ENCODE assay signal across 10 cellular contexts in the genomic region with DNA sequence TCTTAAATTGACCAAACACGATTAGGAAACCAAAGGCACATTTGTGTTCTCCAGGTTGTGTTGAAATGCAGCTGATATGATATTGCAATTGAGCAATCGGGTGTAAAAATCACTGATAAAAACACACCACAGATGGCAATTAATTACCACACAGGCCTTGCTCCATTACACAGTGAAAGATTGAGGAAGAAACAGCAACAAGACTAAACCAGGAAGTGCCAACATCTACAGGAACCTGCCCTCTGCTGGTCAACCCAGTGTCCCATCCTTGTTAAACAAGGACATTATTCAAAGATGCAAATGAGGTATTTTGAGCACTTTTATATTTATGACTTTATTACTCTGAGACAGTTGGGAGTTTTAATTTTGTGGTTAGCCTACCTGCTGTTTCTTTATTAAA.
DNase-seq lines count a peak whose midpoint lies in the region; FAIRE-seq and TF ChIP-seq lines count a peak whose summit lies in the region.
"Had no signal": no experiment of that assay in that cellular context is flagged by ENCODE, and none has a peak within 500 bp of the region (broad histone marks: within the 10 kb centered on the region; RNA-seq: fewer than 3 reads in every experiment).

No MANE protein-coding gene starts in this region.

- no peak overlapping the region for H2BK12ac ChIP-seq in H1 (ENCODE audit: low read depth, low read length)

- no peaks in the 10 kb centered on the region for H3K79me1 ChIP-seq in H1 (ENCODE audit: low read depth, low read length)

- no peak overlapping the region for H2BK5ac ChIP-seq in H1 (ENCODE audit: low read depth, low read length)

- H4K20me1 ChIP-seq in H1 (replicated peaks in 1 of 2; ENCODE audit: control insufficient read depth in 1 of 2, insufficient read depth in 2 of 2, low read length in 2 of 2) (no peaks in the 10 kb centered on the region), osteoblast (ENCODE audit: insufficient read depth, low read length) (no peaks in the 10 kb centered on the region)

- no peaks in the 10 kb centered on the region for H3K27me3 ChIP-seq in H1 (replicated peaks in 1 of 4; ENCODE audit: control insufficient read depth in 3 of 4, extremely low read depth in 1 of 4, insufficient read depth in 3 of 4, low read length in 3 of 4)
- no peaks in the 10 kb centered on the region for H3K27me3 ChIP-seq in osteoblast (ENCODE audit: insufficient read depth, low read length)
- H3K27me3 ChIP-seq: neutrophil had no signal

- CTCF ChIA-PET in H1 (lab: Charles Lee; ENCODE audit: partially characterized antibody) = interaction anchor here (0.9 to 1.5 kb wide), 2 partner anchors 18 to 158 kb away, joined by 3 read pairs; no protein-coding TSS in a partner anchor

- 69% methylated on average over 2 of the region's 2 CpGs; no CpG with 5 or more reads in 1 of the 2 experiments for WGBS in H1 (ENCODE audit: extremely low coverage in 1 of 2, insufficient coverage in 1 of 2, insufficient read length in 1 of 2, insufficient replicate concordance in 2 of 2, low coverage in 1 of 2, low lambda C conversion rate in 2 of 2, missing lambda C conversion rate in 1 of 2), 2 experiments

- H3K4me3 ChIP-seq in H1 (ENCODE audit: extremely low read depth in 1 of 4, insufficient read depth in 2 of 4, low read depth in 3 of 4, low read length in 4 of 4) = no peak overlapping the region
- no peak overlapping the region for H3K4me3 ChIP-seq in osteoblast (ENCODE audit: insufficient read depth, low read length)

- peak; percentile 66 to 71 for TF ChIP-seq RAD21 in H1 (IDR thresholded peaks at IDR 0.05 in 1 of 2, conservative IDR thresholded peaks at IDR 0.05 in 1 of 2; ENCODE audit: low read depth in 2 of 2, low read length in 2 of 2)

- no peak overlapping the region for H3K27ac ChIP-seq in H1 (ENCODE audit: low read depth, low read length)
- H3K27ac ChIP-seq in osteoblast (ENCODE audit: low read depth, low read length) = no peak overlapping the region
- H3K27ac ChIP-seq: neutrophil had no signal

- FAIRE-seq in H1 (lab: Jason Lieb, UNC) = peak; percentile 68

- no peak overlapping the region for H2BK15ac ChIP-seq in H1 (ENCODE audit: low read length)

- TF ChIP-seq EP300 in H1 (IDR thresholded peaks at IDR 0.05; ENCODE audit: borderline replicate concordance in 1 of 2, low read depth in 2 of 2, low read length in 2 of 2) = no peak

- DNase-seq in DMS153 treated with DMSO at 0.1 percent for 48 hours (lab: John Stamatoyannopoulos, UW; ENCODE audit: unreplicated experiment) (peak; percentile 1), DMS153 (lab: John Stamatoyannopoulos, UW) (no peak), NCI-H524 (lab: John Stamatoyannopoulos, UW) (peak; percentile 20 to 68), H1 (ENCODE audit: low read depth in 1 of 2, low spot score in 2 of 2) (peak; percentile 23 to 51), osteoblast (ENCODE audit: insufficient read length, low spot score, missing footprints) (no peak), hippocampal formation (lab: John Stamatoyannopoulos, UW) (no peak), NCI-H2107 (lab: John Stamatoyannopoulos, UW) (no peak)
- DNase-seq in activated CD4-positive, alpha-beta T cell treated with anti-CD3 and anti-CD28 coated beads, Interleukin-2, amount 50 U/mL, for 4 hours = no peak
- DNase-seq: 8988T had no signal

- H2BK120ac ChIP-seq in H1 (replicated peaks; ENCODE audit: low read depth, low read length) = no peak overlapping the region

- no peak for TF ChIP-seq POLR2A in H1 (IDR thresholded peaks at IDR 0.05; ENCODE audit: control extremely low read depth in 1 of 2, low read depth in 2 of 2, low read length in 2 of 2)

- no peak overlapping the region for H3K18ac ChIP-seq in H1 (ENCODE audit: extremely low read depth, low read length)

- H3K79me2 ChIP-seq in H1 (ENCODE audit: control insufficient read depth in 1 of 2, insufficient read depth in 2 of 2, low read length in 2 of 2) = no peaks in the 10 kb centered on the region
- no peaks in the 10 kb centered on the region for H3K79me2 ChIP-seq in osteoblast (ENCODE audit: insufficient read depth, low read length)

- H3K4me1 ChIP-seq in H1 (replicated peaks in 1 of 4; ENCODE audit: control insufficient read depth in 3 of 4, insufficient read depth in 4 of 4, low read length in 3 of 4) = peaks cover 0 to 3% (median 0%) of the 10 kb centered on the region in 4 experiments; a peak in 1 of 7 replicates
- no peaks in the 10 kb centered on the region for H3K4me1 ChIP-seq in osteoblast (ENCODE audit: insufficient read depth, low read length)

- H3K4ac ChIP-seq in H1 (replicated peaks; ENCODE audit: insufficient read length, low read depth, low read length) = no peak overlapping the region

- H3K9me3 ChIP-seq in H1 (ENCODE audit: insufficient read depth in 2 of 2, low read depth in 1 of 2, low read length in 1 of 2) (no peaks in the 10 kb centered on the region), osteoblast (ENCODE audit: low read depth, low read length) (no peaks in the 10 kb centered on the region)

- H2AK5ac ChIP-seq in H1 (ENCODE audit: low read depth, low read length) = no peak overlapping the region

- no peak overlapping the region for H4K8ac ChIP-seq in H1 (ENCODE audit: extremely low read depth, insufficient read depth, low read length)

- H3K23me2 ChIP-seq in H1 (ENCODE audit: low read depth, low read length) = no peaks in the 10 kb centered on the region; the same call in 1 of the 2 replicates

- no peaks in the 10 kb centered on the region for H3K36me3 ChIP-seq in H1 (ENCODE audit: control insufficient read depth in 2 of 4, insufficient read depth in 4 of 4, low read length in 3 of 4)
- no peaks in the 10 kb centered on the region for H3K36me3 ChIP-seq in osteoblast (ENCODE audit: insufficient read depth, low read length)
- H3K36me3 ChIP-seq: neutrophil had no signal

- H2AFZ ChIP-seq in H1 (ENCODE audit: low read length) (no peak overlapping the region), osteoblast (ENCODE audit: low read length) (no peak overlapping the region)

- H3K9ac ChIP-seq in H1 (replicated peaks in 1 of 4; ENCODE audit: extremely low read depth in 1 of 4, low read depth in 3 of 4, low read length in 3 of 4) = no peak overlapping the region

- H3K14ac ChIP-seq in H1 (ENCODE audit: insufficient read length) = no peak overlapping the region

- TF ChIP-seq CTCF in H1 (IDR thresholded peaks at IDR 0.05; ENCODE audit: control extremely low read depth in 1 of 3, insufficient read depth in 1 of 3, low read depth in 1 of 3, low read length in 3 of 3) = peak; percentile 30 to 73 (median 56)
- TF ChIP-seq CTCF in osteoblast (IDR thresholded peaks at IDR 0.05; ENCODE audit: extremely low read depth, low read depth, low read length) = peak; percentile 10

- H3K23ac ChIP-seq in H1 (ENCODE audit: insufficient read length) = no peak overlapping the region

- no peak overlapping the region for H4K91ac ChIP-seq in H1 (replicated peaks; ENCODE audit: insufficient read length, low read length)

- POLR2A ChIA-PET in H1 (lab: Charles Lee; ENCODE audit: partially characterized antibody) = no interaction called here

- H3K56ac ChIP-seq in H1 (replicated peaks; ENCODE audit: insufficient read length, low read depth, low read length) = no peak overlapping the region

- no peak overlapping the region for H3K4me2 ChIP-seq in H1 (ENCODE audit: insufficient read depth in 1 of 2, low read depth in 2 of 2, low read length in 2 of 2)
- no peak overlapping the region for H3K4me2 ChIP-seq in osteoblast (ENCODE audit: insufficient read depth, low read length)

- no peak overlapping the region for H2BK20ac ChIP-seq in H1 (ENCODE audit: low read length)

- H4K5ac ChIP-seq in H1 (ENCODE audit: insufficient read length, low read depth, low read length) = no peak overlapping the region

TF ChIP-seq in H1, 55 proteins besides CTCF, POLR2A, EP300 and RAD21:
- TF ChIP-seq CREB1 (IDR thresholded peaks at IDR 0.05) (no peak), BCL11A (IDR thresholded peaks at IDR 0.05; ENCODE audit: low read depth in 2 of 2, low read length in 2 of 2) (no peak), MAFK (IDR thresholded peaks at IDR 0.05; ENCODE audit: low read depth, low read length) (no peak), CEBPB (IDR thresholded peaks at IDR 0.05; ENCODE audit: low read depth, low read length) (no peak), SIN3A (conservative IDR thresholded peaks at IDR 0.05 in 1 of 2, IDR thresholded peaks at IDR 0.05 in 1 of 2; ENCODE audit: low read depth in 1 of 2, low read length in 2 of 2) (no peak), CTBP2 (IDR thresholded peaks at IDR 0.05; ENCODE audit: borderline replicate concordance, insufficient read depth, insufficient read length, low read length) (no peak), TAF7 (optimal IDR thresholded peaks at IDR 0.05; ENCODE audit: borderline replicate concordance, low read depth, low read length) (no peak), RXRA (IDR thresholded peaks at IDR 0.05; ENCODE audit: insufficient read depth, low read depth, low read length) (no peak), MAX (IDR thresholded peaks at IDR 0.05) (no peak)
TF ChIP-seq in H1: peak in this region for 0.

Comparison
In these comparisons a context has a peak if more than half of its experiments do, and no peak if none do; other contexts are left out.
1. DNase-seq: peak in DMS153 treated with DMSO at 0.1 percent for 48 hours (single experiment), NCI-H524 (2 of 2) and H1 (2 of 2); none in DMS153 (single experiment), osteoblast (single experiment), hippocampal formation (0 of 2), activated CD4-positive, alpha-beta T cell treated with anti-CD3 and anti-CD28 coated beads, Interleukin-2, amount 50 U/mL, for 4 hours (0 of 2) and NCI-H2107 (single experiment).